16 cellular contexts compared by ENCODE assay signal in the genomic region with DNA sequence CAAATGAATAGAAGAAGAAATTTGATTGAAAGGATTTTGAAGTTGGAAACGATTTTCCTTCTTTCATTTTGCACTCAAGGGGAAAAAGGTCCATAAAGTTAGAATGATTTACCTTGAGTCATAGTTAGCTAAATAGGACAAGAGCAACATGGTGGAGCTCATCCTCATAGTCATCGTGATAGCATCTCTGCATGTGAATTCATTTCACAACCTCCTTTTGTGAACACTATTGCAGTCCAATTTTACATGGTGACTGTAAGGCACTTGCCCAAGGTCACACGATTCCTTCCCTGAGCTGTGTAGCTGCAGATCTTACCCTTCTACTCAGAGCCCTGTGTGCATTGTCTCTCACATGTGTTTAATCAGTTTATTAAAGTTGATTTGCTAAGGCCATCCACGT.
"Had no signal": no experiment of that assay in that cellular context is flagged by ENCODE, and none has a peak within 500 bp of the region (broad histone marks: within the 10 kb centered on the region; RNA-seq: fewer than 3 reads in every experiment).

No MANE protein-coding gene starts in this region.

- H3K27ac Mint-ChIP-seq: activated naive CD4-positive, alpha-beta T cell treated with anti-CD3 and anti-CD28 coated beads for 36 hours; activated naive CD8-positive, alpha-beta T cell treated with anti-CD3 and anti-CD28 coated beads, Interleukin-2, amount 50 U/mL, for 24 hours; activated T-helper 17 cell treated with anti-CD3 and anti-CD28 coated beads, Interleukin-2, amount 50 U/mL, for 72 hours; endodermal cell; nephron; T-helper 1 cell treated with Interleukin-12 subunit alpha and Interleukin-12 subunit beta and Interleukin-4 antibody, amounts not matched to agents 30 μg/mL and 1 μg/mL, for 36 hours had no signal

- DNase-seq: activated naive CD4-positive, alpha-beta T cell treated with anti-CD3 and anti-CD28 coated beads for 36 hours; activated naive CD8-positive, alpha-beta T cell treated with anti-CD3 and anti-CD28 coated beads, Interleukin-2, amount 50 U/mL, for 24 hours; dermis blood vessel endothelial cell; endodermal cell; erythroblast; nucleus accumbens; posterior cingulate gyrus; stimulated activated CD4-positive, alpha-beta T cell treated with anti-CD3 and anti-CD28 coated beads, Interleukin-4, amount 100 ng/mL, for 24 hours; stimulated activated naive CD4-positive, alpha-beta T cell; substantia nigra; transverse colon had no signal

- H3K4me1 ChIP-seq: right atrium auricular region, transverse colon had no signal

- H3K4me3 ChIP-seq: right atrium auricular region, skin epidermis, transverse colon had no signal

- H3K27ac ChIP-seq: right atrium auricular region, skin epidermis, transverse colon had no signal

- H3K27me3 ChIP-seq: right atrium auricular region, transverse colon had no signal

- H3K9me3 Mint-ChIP-seq: activated naive CD4-positive, alpha-beta T cell treated with anti-CD3 and anti-CD28 coated beads for 36 hours; activated naive CD8-positive, alpha-beta T cell treated with anti-CD3 and anti-CD28 coated beads, Interleukin-2, amount 50 U/mL, for 24 hours; activated T-helper 17 cell treated with anti-CD3 and anti-CD28 coated beads, Interleukin-2, amount 50 U/mL, for 72 hours; endodermal cell; nephron; T-helper 1 cell treated with Interleukin-12 subunit alpha and Interleukin-12 subunit beta and Interleukin-4 antibody, amounts not matched to agents 30 μg/mL and 1 μg/mL, for 36 hours had no signal

- ATAC-seq: activated naive CD8-positive, alpha-beta T cell treated with anti-CD3 and anti-CD28 coated beads, Interleukin-2, amount 50 U/mL, for 24 hours; activated T-helper 17 cell treated with anti-CD3 and anti-CD28 coated beads, Interleukin-2, amount 50 U/mL, for 72 hours had no signal

- H3K36me3 ChIP-seq: right atrium auricular region, transverse colon had no signal

- H3K9me3 ChIP-seq: right atrium auricular region, transverse colon had no signal

- H3K4me3 Mint-ChIP-seq: activated naive CD4-positive, alpha-beta T cell treated with anti-CD3 and anti-CD28 coated beads for 36 hours; activated naive CD8-positive, alpha-beta T cell treated with anti-CD3 and anti-CD28 coated beads, Interleukin-2, amount 50 U/mL, for 24 hours; activated T-helper 17 cell treated with anti-CD3 and anti-CD28 coated beads, Interleukin-2, amount 50 U/mL, for 72 hours; endodermal cell; nephron; T-helper 1 cell treated with Interleukin-12 subunit alpha and Interleukin-12 subunit beta and Interleukin-4 antibody, amounts not matched to agents 30 μg/mL and 1 μg/mL, for 36 hours had no signal
